ENCODE assay signal across 1 cellular context in the genomic region with DNA sequence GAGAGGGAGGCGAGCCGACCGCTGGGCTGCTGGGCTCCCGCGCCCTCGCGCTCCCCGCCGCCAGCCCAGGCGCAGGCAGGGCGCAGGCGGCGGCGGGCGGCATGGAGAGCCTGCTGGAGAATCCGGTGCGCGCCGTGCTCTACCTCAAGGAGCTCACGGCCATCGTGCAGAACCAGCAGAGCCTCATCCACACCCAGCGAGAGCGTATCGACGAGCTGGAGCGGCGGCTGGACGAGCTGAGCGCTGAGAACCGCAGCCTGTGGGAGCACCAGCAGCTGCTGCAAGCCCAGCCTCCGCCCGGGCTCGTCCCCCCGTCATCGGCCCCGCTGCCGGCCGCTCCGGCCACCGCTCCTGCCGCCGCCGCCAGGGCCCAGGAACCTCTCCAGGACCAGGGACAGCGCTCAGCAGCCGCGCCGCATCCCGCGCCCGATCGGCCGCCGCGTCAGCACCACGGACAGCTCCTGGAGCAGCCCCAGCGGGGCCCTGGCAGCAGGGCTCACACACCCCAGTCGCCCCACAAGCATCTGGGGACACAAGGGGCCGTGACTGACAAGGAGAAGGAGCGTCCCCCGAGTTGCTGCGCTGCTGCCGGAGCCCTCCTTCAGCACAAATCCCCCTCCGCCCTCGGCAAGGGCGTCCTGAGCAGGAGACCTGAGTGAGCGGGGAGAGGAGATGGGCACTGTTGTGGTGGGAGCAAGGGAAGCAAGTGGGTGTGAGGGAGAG.
TF ChIP-seq lines count a peak whose summit lies in the region.

No MANE protein-coding gene starts in this region.

TF ChIP-seq in HepG2, 621 proteins besides CTCF, POLR2A, EP300 and RAD21 (continued from another document and continues in another):
- TF ChIP-seq, protein P1, sequence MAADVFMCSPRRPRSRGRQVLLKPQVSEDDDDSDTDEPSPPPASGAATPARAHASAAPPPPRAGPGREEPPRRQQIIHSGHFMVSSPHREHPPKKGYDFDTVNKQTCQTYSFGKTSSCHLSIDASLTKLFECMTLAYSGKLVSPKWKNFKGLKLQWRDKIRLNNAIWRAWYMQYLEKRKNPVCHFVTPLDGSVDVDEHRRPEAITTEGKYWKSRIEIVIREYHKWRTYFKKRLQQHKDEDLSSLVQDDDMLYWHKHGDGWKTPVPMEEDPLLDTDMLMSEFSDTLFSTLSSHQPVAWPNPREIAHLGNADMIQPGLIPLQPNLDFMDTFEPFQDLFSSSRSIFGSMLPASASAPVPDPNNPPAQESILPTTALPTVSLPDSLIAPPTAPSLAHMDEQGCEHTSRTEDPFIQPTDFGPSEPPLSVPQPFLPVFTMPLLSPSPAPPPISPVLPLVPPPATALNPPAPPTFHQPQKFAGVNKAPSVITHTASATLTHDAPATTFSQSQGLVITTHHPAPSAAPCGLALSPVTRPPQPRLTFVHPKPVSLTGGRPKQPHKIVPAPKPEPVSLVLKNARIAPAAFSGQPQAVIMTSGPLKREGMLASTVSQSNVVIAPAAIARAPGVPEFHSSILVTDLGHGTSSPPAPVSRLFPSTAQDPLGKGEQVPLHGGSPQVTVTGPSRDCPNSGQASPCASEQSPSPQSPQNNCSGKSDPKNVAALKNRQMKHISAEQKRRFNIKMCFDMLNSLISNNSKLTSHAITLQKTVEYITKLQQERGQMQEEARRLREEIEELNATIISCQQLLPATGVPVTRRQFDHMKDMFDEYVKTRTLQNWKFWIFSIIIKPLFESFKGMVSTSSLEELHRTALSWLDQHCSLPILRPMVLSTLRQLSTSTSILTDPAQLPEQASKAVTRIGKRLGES (CRISPR knock-in tag; IDR thresholded peaks at IDR 0.05; ENCODE audit: borderline replicate concordance), result 0 out of 2 replicates have a peak, but pooled peaks have one; percentile 56
- TF ChIP-seq GPN1 (CRISPR knock-in tag; IDR thresholded peaks at IDR 0.05; ENCODE audit: borderline replicate concordance) (0 out of 2 replicates have a peak, but pooled peaks have one; percentile 30), ZNF768 (CRISPR knock-in tag; IDR thresholded peaks at IDR 0.05) (peak; percentile 62), IRF2 (CRISPR knock-in tag; IDR thresholded peaks at IDR 0.05) (0 out of 2 replicates have a peak, but pooled peaks have one; percentile 60), TAF1 (CRISPR knock-in tag; IDR thresholded peaks at IDR 0.05) (peak; percentile 34; the same call in 1 of the 2 replicates), KLF12 (CRISPR knock-in tag; IDR thresholded peaks at IDR 0.05; ENCODE audit: borderline replicate concordance) (peak; percentile 77; the same call in 1 of the 2 replicates), ARHGAP35 (CRISPR knock-in tag; IDR thresholded peaks at IDR 0.05; ENCODE audit: borderline replicate concordance) (peak; percentile 97), KLF15 (CRISPR knock-in tag; IDR thresholded peaks at IDR 0.05; ENCODE audit: borderline replicate concordance) (peak; percentile 89; the same call in 1 of the 2 replicates), RXRB (CRISPR knock-in tag; IDR thresholded peaks at IDR 0.05; ENCODE audit: borderline replicate concordance) (0 out of 2 replicates have a peak, but pooled peaks have one; percentile 45), NCOA2 (CRISPR knock-in tag; IDR thresholded peaks at IDR 0.05) (peak; percentile 41; the same call in 1 of the 2 replicates), ISL2 (CRISPR knock-in tag; IDR thresholded peaks at IDR 0.05) (peak; percentile 66), HOXD1 (CRISPR knock-in tag; IDR thresholded peaks at IDR 0.05) (peak; percentile 79; the same call in 1 of the 2 replicates), SP140L (CRISPR knock-in tag; IDR thresholded peaks at IDR 0.05; ENCODE audit: borderline replicate concordance) (peak; percentile 47; the same call in 1 of the 2 replicates), ZNF766 (CRISPR knock-in tag; IDR thresholded peaks at IDR 0.05; ENCODE audit: borderline replicate concordance) (peak; percentile 96), ERF (CRISPR knock-in tag; IDR thresholded peaks at IDR 0.05) (peak; percentile 92), THAP11 (CRISPR knock-in tag; IDR thresholded peaks at IDR 0.05) (peak; percentile 35; the same call in 1 of the 2 replicates), ZNF12 (CRISPR knock-in tag; IDR thresholded peaks at IDR 0.05) (0 out of 2 replicates have a peak, but pooled peaks have one; percentile 43), HDAC2 (CRISPR knock-in tag; IDR thresholded peaks at IDR 0.05) (peak; percentile 67), ISX (CRISPR knock-in tag; conservative IDR thresholded peaks at IDR 0.05) (peak; percentile 79; the same call in 1 of the 2 replicates), MYNN (CRISPR knock-in tag; IDR thresholded peaks at IDR 0.05; ENCODE audit: low read depth) (0 out of 2 replicates have a peak, but pooled peaks have one; percentile 47), ZNF205 (CRISPR knock-in tag; IDR thresholded peaks at IDR 0.05) (peak; percentile 51; the same call in 1 of the 2 replicates), RFXANK (CRISPR knock-in tag; IDR thresholded peaks at IDR 0.05) (0 out of 2 replicates have a peak, but pooled peaks have one; percentile 52), RFXAP (CRISPR knock-in tag; IDR thresholded peaks at IDR 0.05; ENCODE audit: borderline replicate concordance) (0 out of 2 replicates have a peak, but pooled peaks have one; percentile 66), ZSCAN12 (CRISPR knock-in tag; IDR thresholded peaks at IDR 0.05) (peak; percentile 96; the same call in 1 of the 2 replicates), RARA (CRISPR knock-in tag; IDR thresholded peaks at IDR 0.05) (peak; percentile 49), ETV6 (CRISPR knock-in tag; conservative IDR thresholded peaks at IDR 0.05) (peak; percentile 97), ZNF777 (CRISPR knock-in tag; IDR thresholded peaks at IDR 0.05) (peak; percentile 51; the same call in 1 of the 2 replicates)
- TF ChIP-seq, protein P2, sequence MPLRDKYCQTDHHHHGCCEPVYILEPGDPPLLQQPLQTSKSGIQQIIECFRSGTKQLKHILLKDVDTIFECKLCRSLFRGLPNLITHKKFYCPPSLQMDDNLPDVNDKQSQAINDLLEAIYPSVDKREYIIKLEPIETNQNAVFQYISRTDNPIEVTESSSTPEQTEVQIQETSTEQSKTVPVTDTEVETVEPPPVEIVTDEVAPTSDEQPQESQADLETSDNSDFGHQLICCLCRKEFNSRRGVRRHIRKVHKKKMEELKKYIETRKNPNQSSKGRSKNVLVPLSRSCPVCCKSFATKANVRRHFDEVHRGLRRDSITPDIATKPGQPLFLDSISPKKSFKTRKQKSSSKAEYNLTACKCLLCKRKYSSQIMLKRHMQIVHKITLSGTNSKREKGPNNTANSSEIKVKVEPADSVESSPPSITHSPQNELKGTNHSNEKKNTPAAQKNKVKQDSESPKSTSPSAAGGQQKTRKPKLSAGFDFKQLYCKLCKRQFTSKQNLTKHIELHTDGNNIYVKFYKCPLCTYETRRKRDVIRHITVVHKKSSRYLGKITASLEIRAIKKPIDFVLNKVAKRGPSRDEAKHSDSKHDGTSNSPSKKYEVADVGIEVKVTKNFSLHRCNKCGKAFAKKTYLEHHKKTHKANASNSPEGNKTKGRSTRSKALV (CRISPR knock-in tag; IDR thresholded peaks at IDR 0.05), result peak; percentile 87
- TF ChIP-seq, protein P3, sequence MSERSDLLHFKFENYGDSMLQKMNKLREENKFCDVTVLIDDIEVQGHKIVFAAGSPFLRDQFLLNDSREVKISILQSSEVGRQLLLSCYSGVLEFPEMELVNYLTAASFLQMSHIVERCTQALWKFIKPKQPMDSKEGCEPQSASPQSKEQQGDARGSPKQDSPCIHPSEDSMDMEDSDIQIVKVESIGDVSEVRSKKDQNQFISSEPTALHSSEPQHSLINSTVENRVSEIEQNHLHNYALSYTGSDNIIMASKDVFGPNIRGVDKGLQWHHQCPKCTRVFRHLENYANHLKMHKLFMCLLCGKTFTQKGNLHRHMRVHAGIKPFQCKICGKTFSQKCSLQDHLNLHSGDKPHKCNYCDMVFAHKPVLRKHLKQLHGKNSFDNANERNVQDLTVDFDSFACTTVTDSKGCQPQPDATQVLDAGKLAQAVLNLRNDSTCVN (CRISPR knock-in tag; IDR thresholded peaks at IDR 0.05; ENCODE audit: borderline replicate concordance), result peak; percentile 88; the same call in 1 of the 2 replicates
- TF ChIP-seq, protein P4, sequence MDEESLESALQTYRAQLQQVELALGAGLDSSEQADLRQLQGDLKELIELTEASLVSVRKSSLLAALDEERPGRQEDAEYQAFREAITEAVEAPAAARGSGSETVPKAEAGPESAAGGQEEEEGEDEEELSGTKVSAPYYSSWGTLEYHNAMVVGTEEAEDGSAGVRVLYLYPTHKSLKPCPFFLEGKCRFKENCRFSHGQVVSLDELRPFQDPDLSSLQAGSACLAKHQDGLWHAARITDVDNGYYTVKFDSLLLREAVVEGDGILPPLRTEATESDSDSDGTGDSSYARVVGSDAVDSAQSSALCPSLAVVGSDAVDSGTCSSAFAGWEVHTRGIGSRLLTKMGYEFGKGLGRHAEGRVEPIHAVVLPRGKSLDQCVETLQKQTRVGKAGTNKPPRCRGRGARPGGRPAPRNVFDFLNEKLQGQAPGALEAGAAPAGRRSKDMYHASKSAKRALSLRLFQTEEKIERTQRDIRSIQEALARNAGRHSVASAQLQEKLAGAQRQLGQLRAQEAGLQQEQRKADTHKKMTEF (CRISPR knock-in tag; IDR thresholded peaks at IDR 0.05), result peak; percentile 82; the same call in 1 of the 2 replicates
- TF ChIP-seq, protein P5, sequence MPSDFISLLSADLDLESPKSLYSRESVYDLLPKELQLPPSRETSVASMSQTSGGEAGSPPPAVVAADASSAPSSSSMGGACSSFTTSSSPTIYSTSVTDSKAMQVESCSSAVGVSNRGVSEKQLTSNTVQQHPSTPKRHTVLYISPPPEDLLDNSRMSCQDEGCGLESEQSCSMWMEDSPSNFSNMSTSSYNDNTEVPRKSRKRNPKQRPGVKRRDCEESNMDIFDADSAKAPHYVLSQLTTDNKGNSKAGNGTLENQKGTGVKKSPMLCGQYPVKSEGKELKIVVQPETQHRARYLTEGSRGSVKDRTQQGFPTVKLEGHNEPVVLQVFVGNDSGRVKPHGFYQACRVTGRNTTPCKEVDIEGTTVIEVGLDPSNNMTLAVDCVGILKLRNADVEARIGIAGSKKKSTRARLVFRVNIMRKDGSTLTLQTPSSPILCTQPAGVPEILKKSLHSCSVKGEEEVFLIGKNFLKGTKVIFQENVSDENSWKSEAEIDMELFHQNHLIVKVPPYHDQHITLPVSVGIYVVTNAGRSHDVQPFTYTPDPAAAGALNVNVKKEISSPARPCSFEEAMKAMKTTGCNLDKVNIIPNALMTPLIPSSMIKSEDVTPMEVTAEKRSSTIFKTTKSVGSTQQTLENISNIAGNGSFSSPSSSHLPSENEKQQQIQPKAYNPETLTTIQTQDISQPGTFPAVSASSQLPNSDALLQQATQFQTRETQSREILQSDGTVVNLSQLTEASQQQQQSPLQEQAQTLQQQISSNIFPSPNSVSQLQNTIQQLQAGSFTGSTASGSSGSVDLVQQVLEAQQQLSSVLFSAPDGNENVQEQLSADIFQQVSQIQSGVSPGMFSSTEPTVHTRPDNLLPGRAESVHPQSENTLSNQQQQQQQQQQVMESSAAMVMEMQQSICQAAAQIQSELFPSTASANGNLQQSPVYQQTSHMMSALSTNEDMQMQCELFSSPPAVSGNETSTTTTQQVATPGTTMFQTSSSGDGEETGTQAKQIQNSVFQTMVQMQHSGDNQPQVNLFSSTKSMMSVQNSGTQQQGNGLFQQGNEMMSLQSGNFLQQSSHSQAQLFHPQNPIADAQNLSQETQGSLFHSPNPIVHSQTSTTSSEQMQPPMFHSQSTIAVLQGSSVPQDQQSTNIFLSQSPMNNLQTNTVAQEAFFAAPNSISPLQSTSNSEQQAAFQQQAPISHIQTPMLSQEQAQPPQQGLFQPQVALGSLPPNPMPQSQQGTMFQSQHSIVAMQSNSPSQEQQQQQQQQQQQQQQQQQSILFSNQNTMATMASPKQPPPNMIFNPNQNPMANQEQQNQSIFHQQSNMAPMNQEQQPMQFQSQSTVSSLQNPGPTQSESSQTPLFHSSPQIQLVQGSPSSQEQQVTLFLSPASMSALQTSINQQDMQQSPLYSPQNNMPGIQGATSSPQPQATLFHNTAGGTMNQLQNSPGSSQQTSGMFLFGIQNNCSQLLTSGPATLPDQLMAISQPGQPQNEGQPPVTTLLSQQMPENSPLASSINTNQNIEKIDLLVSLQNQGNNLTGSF (CRISPR knock-in tag; IDR thresholded peaks at IDR 0.05), result peak; percentile 94
- TF ChIP-seq, protein P6, sequence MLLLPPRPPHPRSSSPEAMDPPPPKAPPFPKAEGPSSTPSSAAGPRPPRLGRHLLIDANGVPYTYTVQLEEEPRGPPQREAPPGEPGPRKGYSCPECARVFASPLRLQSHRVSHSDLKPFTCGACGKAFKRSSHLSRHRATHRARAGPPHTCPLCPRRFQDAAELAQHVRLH (CRISPR knock-in tag; IDR thresholded peaks at IDR 0.05; ENCODE audit: borderline replicate concordance, low read depth), result peak; percentile 76; the same call in 1 of the 2 replicates
- TF ChIP-seq, protein P7, sequence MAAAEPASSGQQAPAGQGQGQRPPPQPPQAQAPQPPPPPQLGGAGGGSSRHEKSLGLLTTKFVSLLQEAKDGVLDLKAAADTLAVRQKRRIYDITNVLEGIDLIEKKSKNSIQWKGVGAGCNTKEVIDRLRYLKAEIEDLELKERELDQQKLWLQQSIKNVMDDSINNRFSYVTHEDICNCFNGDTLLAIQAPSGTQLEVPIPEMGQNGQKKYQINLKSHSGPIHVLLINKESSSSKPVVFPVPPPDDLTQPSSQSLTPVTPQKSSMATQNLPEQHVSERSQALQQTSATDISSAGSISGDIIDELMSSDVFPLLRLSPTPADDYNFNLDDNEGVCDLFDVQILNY (CRISPR knock-in tag; conservative IDR thresholded peaks at IDR 0.05), result 0 out of 2 replicates have a peak, but pooled peaks have one; percentile 23
- TF ChIP-seq, protein P8, sequence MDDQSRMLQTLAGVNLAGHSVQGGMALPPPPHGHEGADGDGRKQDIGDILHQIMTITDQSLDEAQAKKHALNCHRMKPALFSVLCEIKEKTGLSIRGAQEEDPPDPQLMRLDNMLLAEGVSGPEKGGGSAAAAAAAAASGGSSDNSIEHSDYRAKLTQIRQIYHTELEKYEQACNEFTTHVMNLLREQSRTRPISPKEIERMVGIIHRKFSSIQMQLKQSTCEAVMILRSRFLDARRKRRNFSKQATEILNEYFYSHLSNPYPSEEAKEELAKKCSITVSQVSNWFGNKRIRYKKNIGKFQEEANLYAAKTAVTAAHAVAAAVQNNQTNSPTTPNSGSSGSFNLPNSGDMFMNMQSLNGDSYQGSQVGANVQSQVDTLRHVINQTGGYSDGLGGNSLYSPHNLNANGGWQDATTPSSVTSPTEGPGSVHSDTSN (CRISPR knock-in tag; IDR thresholded peaks at IDR 0.05; ENCODE audit: borderline replicate concordance), result peak; percentile 88; the same call in 1 of the 2 replicates
